20 cellular contexts compared by ENCODE assay signal in the genomic region with DNA sequence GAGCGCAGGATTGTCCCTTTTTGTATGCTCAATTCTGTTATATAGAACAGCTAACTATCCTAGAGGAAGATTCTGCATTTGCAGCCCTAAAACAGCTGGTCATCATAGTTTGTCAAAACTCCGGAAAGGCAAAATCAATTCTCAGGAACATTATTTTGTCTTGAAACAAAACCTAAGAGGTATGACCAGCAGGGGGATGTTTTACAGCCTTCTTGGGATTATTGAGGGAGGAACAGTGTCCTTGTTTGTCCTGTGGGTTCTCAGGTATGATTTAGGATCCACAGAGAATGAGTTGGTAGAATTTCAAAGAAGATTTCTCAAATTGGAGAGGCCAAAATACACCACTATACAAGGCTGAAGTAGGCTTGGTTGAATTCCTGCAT.
A peak's percentile ranks its signal among the peaks of the same experiment; 100 is the strongest.
DNase-seq lines count a peak whose midpoint lies in the region; ATAC-seq, FAIRE-seq and TF ChIP-seq lines count a peak whose summit lies in the region.
"Had no signal": no experiment of that assay in that cellular context is flagged by ENCODE, and none has a peak within 500 bp of the region (broad histone marks: within the 10 kb centered on the region; RNA-seq: fewer than 3 reads in every experiment).

No MANE protein-coding gene starts in this region.

- POLR2A ChIA-PET in OCI-LY7 (lab: Charles Lee) (interaction anchor here (0.6 to 1.4 kb wide), 2 partner anchors 14 to 28 kb away, joined by 4 to 5 read pairs; no protein-coding TSS in a partner anchor), H1 (lab: Charles Lee; ENCODE audit: partially characterized antibody) (no interaction called here)

- no peak overlapping the region for H3K23ac ChIP-seq in H1 (ENCODE audit: insufficient read length)

- H3K79me1 ChIP-seq in H1 (ENCODE audit: low read depth, low read length): no peaks in the 10 kb centered on the region; the same call in 1 of the 2 replicates

- no peaks in the 10 kb centered on the region for H3K4me1 ChIP-seq in BE2C
- H3K4me1 ChIP-seq in OCI-LY7 (ENCODE audit: insufficient read depth, low read length, poor library complexity, severe bottlenecking): no peaks in the 10 kb centered on the region
- peaks cover 0 to 8% (median 2%) of the 10 kb centered on the region in 4 experiments; a peak in 1 of 7 replicates for H3K4me1 ChIP-seq in H1 (replicated peaks in 1 of 4; ENCODE audit: control insufficient read depth in 3 of 4, insufficient read depth in 4 of 4, low read length in 3 of 4)
- peaks cover 20% of the 10 kb centered on the region for H3K4me1 ChIP-seq in neural progenitor cell
- H3K4me1 ChIP-seq in vagina: peaks cover 35% of the 10 kb centered on the region
- H3K4me1 ChIP-seq: testis had no signal

- H3K4ac ChIP-seq in H1 (replicated peaks; ENCODE audit: insufficient read length, low read depth, low read length): no peak overlapping the region

- CTCF ChIA-PET in OCI-LY7 (lab: Charles Lee; ENCODE audit: unreplicated experiment) (no interaction called here), H1 (lab: Charles Lee; ENCODE audit: partially characterized antibody) (interaction anchor here (0.6 to 2.2 kb wide), 17 partner anchors 9 to 212 kb away, joined by 3 to 9 read pairs (median 3); no protein-coding TSS in a partner anchor)

- H3K79me2 ChIP-seq in OCI-LY7 (ENCODE audit: insufficient read depth, low read depth, low read length) (no peaks in the 10 kb centered on the region), H1 (ENCODE audit: control insufficient read depth in 1 of 2, insufficient read depth in 2 of 2, low read length in 2 of 2) (peaks cover 0 to 34% of the 10 kb centered on the region in 2 experiments; a peak in 2 of 4 replicates), neural progenitor cell (ENCODE audit: low read depth) (peaks cover 96% of the 10 kb centered on the region)

- no peak overlapping the region for H4K91ac ChIP-seq in H1 (replicated peaks; ENCODE audit: insufficient read length, low read length)

- peak; percentile 60 for FAIRE-seq in H1 (lab: Jason Lieb, UNC)
- FAIRE-seq: colon, endothelial cell of umbilical vein, frontal cortex had no signal

- H3K27me3 Mint-ChIP-seq in neural progenitor cell (ENCODE audit: insufficient read depth, low read depth): peaks cover 7% of the 10 kb centered on the region

- H2BK15ac ChIP-seq in H1 (ENCODE audit: low read length): no peak overlapping the region

- ATAC-seq in HG03469 (IDR thresholded peaks at IDR 0.05; ENCODE audit: unreplicated experiment): no peak
- ATAC-seq: CD8-positive, alpha-beta T cell; Right ventricle myocardium inferior; stimulated activated effector memory CD8-positive, alpha-beta T cell treated with anti-CD3 and anti-CD28 coated beads, Interleukin-12 subunit alpha, Interleukin-12 subunit beta, amount 100 ng/mL, for 72 hours had no signal

- no peak overlapping the region for H3K9ac ChIP-seq in H1 (replicated peaks in 1 of 4; ENCODE audit: extremely low read depth in 1 of 4, low read depth in 3 of 4, low read length in 3 of 4)
- no peak overlapping the region for H3K9ac ChIP-seq in neural progenitor cell

- no peak overlapping the region for H2BK12ac ChIP-seq in H1 (ENCODE audit: low read depth, low read length)

- no peak overlapping the region for H2BK120ac ChIP-seq in H1 (replicated peaks; ENCODE audit: low read depth, low read length)

- H4K5ac ChIP-seq in H1 (ENCODE audit: insufficient read length, low read depth, low read length): no peak overlapping the region

- H2BK5ac ChIP-seq in H1 (ENCODE audit: low read depth, low read length): no peak overlapping the region

- H3K4me2 ChIP-seq in OCI-LY7 (ENCODE audit: low read length) (no peak overlapping the region), H1 (ENCODE audit: insufficient read depth in 1 of 2, low read depth in 2 of 2, low read length in 2 of 2) (no peak overlapping the region), neural progenitor cell (no peak overlapping the region)

- H3K27ac ChIP-seq in OCI-LY7 (ENCODE audit: low read depth, low read length, poor library complexity, severe bottlenecking): no peak overlapping the region
- no peak overlapping the region for H3K27ac ChIP-seq in H1 (ENCODE audit: low read depth, low read length)
- H3K27ac ChIP-seq in neural progenitor cell: no peak overlapping the region
- no peak overlapping the region for H3K27ac ChIP-seq in vagina
- H3K27ac ChIP-seq: testis had no signal

- peaks cover 40% of the 10 kb centered on the region for H3K36me3 Mint-ChIP-seq in neural progenitor cell

- TF ChIP-seq POLR2A in H1 (IDR thresholded peaks at IDR 0.05; ENCODE audit: control extremely low read depth in 1 of 2, low read depth in 2 of 2, low read length in 2 of 2): no peak
- no peak for TF ChIP-seq POLR2A in vagina (IDR thresholded peaks at IDR 0.05)

- no peak overlapping the region for H3K4me3 Mint-ChIP-seq in neural progenitor cell
- H3K4me3 Mint-ChIP-seq: CD8-positive, alpha-beta T cell; stimulated activated effector memory CD8-positive, alpha-beta T cell treated with anti-CD3 and anti-CD28 coated beads, Interleukin-12 subunit alpha, Interleukin-12 subunit beta, amount 100 ng/mL, for 72 hours had no signal

- intact Hi-C loops in OCI-LY7 (cut with micrococcal nuclease; ENCODE audit: unreplicated experiment) (no loop called here), vagina (cut with DNase I) (no loop called here)

- H4K20me1 ChIP-seq in OCI-LY7 (ENCODE audit: insufficient read depth, low read length): no peaks in the 10 kb centered on the region
- H4K20me1 ChIP-seq in H1 (replicated peaks in 1 of 2; ENCODE audit: control insufficient read depth in 1 of 2, insufficient read depth in 2 of 2, low read length in 2 of 2): peaks cover 0 to 2% of the 10 kb centered on the region in 2 experiments
- H4K20me1 ChIP-seq in neural progenitor cell (ENCODE audit: low read depth): peaks cover 44% of the 10 kb centered on the region

- no peak for TF ChIP-seq EP300 in H1 (IDR thresholded peaks at IDR 0.05; ENCODE audit: borderline replicate concordance in 1 of 2, low read depth in 2 of 2, low read length in 2 of 2)

- H3K27me3 ChIP-seq in BE2C (no peaks in the 10 kb centered on the region), H1 (replicated peaks in 1 of 4; ENCODE audit: control insufficient read depth in 3 of 4, extremely low read depth in 1 of 4, insufficient read depth in 3 of 4, low read length in 3 of 4) (no peaks in the 10 kb centered on the region), neural progenitor cell (no peaks in the 10 kb centered on the region), vagina (no peaks in the 10 kb centered on the region)
- H3K27me3 ChIP-seq: testis had no signal

- no peaks in the 10 kb centered on the region for H3K9me2 ChIP-seq in OCI-LY7 (ENCODE audit: insufficient read depth, low read length)

- H3K36me3 ChIP-seq in BE2C: no peaks in the 10 kb centered on the region
- H3K36me3 ChIP-seq in OCI-LY7 (ENCODE audit: insufficient read depth, low read length): no peaks in the 10 kb centered on the region
- no peaks in the 10 kb centered on the region; a peak in 1 of 8 replicates for H3K36me3 ChIP-seq in H1 (ENCODE audit: control insufficient read depth in 2 of 4, insufficient read depth in 4 of 4, low read length in 3 of 4)
- peaks cover 3% of the 10 kb centered on the region for H3K36me3 ChIP-seq in neural progenitor cell
- H3K36me3 ChIP-seq in vagina: no peaks in the 10 kb centered on the region

- H3K4me3 ChIP-seq in BE2C (ENCODE audit: low read depth, low read length) (no peak overlapping the region), OCI-LY7 (ENCODE audit: low read depth, low read length, poor library complexity, severe bottlenecking) (no peak overlapping the region), H1 (ENCODE audit: extremely low read depth in 1 of 4, insufficient read depth in 2 of 4, low read depth in 3 of 4, low read length in 4 of 4) (no peak overlapping the region), neural progenitor cell (no peak overlapping the region), vagina (no peak overlapping the region)
- H3K4me3 ChIP-seq: testis had no signal

- WGBS in H1 (ENCODE audit: extremely low coverage in 1 of 2, insufficient coverage in 1 of 2, insufficient read length in 1 of 2, insufficient replicate concordance in 2 of 2, low coverage in 1 of 2, low lambda C conversion rate in 2 of 2, missing lambda C conversion rate in 1 of 2), 2 experiments: 82% methylated on average over 2 of the region's 2 CpGs; no CpG with 5 or more reads in 1 of the 2 experiments

- no peaks in the 10 kb centered on the region for H3K23me2 ChIP-seq in H1 (ENCODE audit: low read depth, low read length)

- peaks cover 27% of the 10 kb centered on the region for H3K9me3 Mint-ChIP-seq in neural progenitor cell
- H3K9me3 Mint-ChIP-seq: CD8-positive, alpha-beta T cell; stimulated activated effector memory CD8-positive, alpha-beta T cell treated with anti-CD3 and anti-CD28 coated beads, Interleukin-12 subunit alpha, Interleukin-12 subunit beta, amount 100 ng/mL, for 72 hours had no signal

- no peak overlapping the region for H3K18ac ChIP-seq in H1 (ENCODE audit: extremely low read depth, low read length)

- H3K56ac ChIP-seq in H1 (replicated peaks; ENCODE audit: insufficient read length, low read depth, low read length): no peak overlapping the region

- BruUV-seq in OCI-LY7 (replicated peaks; lab: Mats Ljungman, UMichigan): no TSS peak

- no peaks in the 10 kb centered on the region; the same call in 1 of the 2 replicates for H3K9me3 ChIP-seq in BE2C
- no peaks in the 10 kb centered on the region for H3K9me3 ChIP-seq in OCI-LY7 (ENCODE audit: low read length)
- H3K9me3 ChIP-seq in H1 (ENCODE audit: insufficient read depth in 2 of 2, low read depth in 1 of 2, low read length in 1 of 2): peaks cover 4 to 13% of the 10 kb centered on the region in 2 experiments; a peak in 3 of 4 replicates
- no peaks in the 10 kb centered on the region for H3K9me3 ChIP-seq in neural progenitor cell (ENCODE audit: low read depth)
- H3K9me3 ChIP-seq in vagina: no peaks in the 10 kb centered on the region
- H3K9me3 ChIP-seq: testis had no signal

- no peak for TF ChIP-seq RAD21 in H1 (IDR thresholded peaks at IDR 0.05 in 1 of 2, conservative IDR thresholded peaks at IDR 0.05 in 1 of 2; ENCODE audit: low read depth in 2 of 2, low read length in 2 of 2)

- H3K14ac ChIP-seq in H1 (ENCODE audit: insufficient read length): no peak overlapping the region

- H3F3A ChIP-seq in neural progenitor cell (ENCODE audit: low read depth): no peaks in the 10 kb centered on the region

- no peak overlapping the region for H3K27ac Mint-ChIP-seq in neural progenitor cell
- H3K27ac Mint-ChIP-seq: CD8-positive, alpha-beta T cell; stimulated activated effector memory CD8-positive, alpha-beta T cell treated with anti-CD3 and anti-CD28 coated beads, Interleukin-12 subunit alpha, Interleukin-12 subunit beta, amount 100 ng/mL, for 72 hours had no signal

- no peak overlapping the region for H2BK20ac ChIP-seq in H1 (ENCODE audit: low read length)

- DNase-seq in BE2C: no peak
- no peak for DNase-seq in OCI-LY7 (ENCODE audit: low spot score)
- no peak for DNase-seq in H1 (ENCODE audit: low read depth in 1 of 2, low spot score in 2 of 2)
- DNase-seq in neural progenitor cell (ENCODE audit: low spot score): no peak
- DNase-seq in activated CD4-positive, alpha-beta T cell treated with anti-CD3 and anti-CD28 coated beads for 4 hours: no peak
- no peak for DNase-seq in GM03348 (ENCODE audit: low spot score)
- DNase-seq in vagina (ENCODE audit: extremely low spot score in 2 of 2): no peak
- DNase-seq: activated CD4-positive, alpha-beta T cell treated with anti-CD3 and anti-CD28 coated beads, Interleukin-2, amount 50 U/mL, for 4 hours; activated naive CD4-positive, alpha-beta T cell treated with Interleukin-2 at 50 U/mL for 16 hours; CD8-positive, alpha-beta T cell; GOT3; hypothalamus; NCI-H1417 treated with DMSO at 0.1 percent for 48 hours; testis had no signal

- H4K8ac ChIP-seq in H1 (ENCODE audit: extremely low read depth, insufficient read depth, low read length): no peak overlapping the region

- H3K4me1 Mint-ChIP-seq in neural progenitor cell: peaks cover 5% of the 10 kb centered on the region

- 0 out of 2 replicates have a peak, but pooled peaks have one; percentile 29 for TF ChIP-seq CTCF in BE2C (IDR thresholded peaks at IDR 0.05; ENCODE audit: low read depth, low read length)
- TF ChIP-seq CTCF in OCI-LY7 (conservative IDR thresholded peaks at IDR 0.05; ENCODE audit: low read length): peak; percentile 6; the same call in 1 of the 2 replicates
- TF ChIP-seq CTCF in H1 (IDR thresholded peaks at IDR 0.05; ENCODE audit: control extremely low read depth in 1 of 3, insufficient read depth in 1 of 3, low read depth in 1 of 3, low read length in 3 of 3): peak in 1 of 3 experiments; percentile 15; a peak in 1 of 4 replicates
- peak; percentile 16 for TF ChIP-seq CTCF in neural progenitor cell (IDR thresholded peaks at IDR 0.05)
- TF ChIP-seq CTCF in vagina (IDR thresholded peaks at IDR 0.05): no peak

- H2AFZ ChIP-seq in OCI-LY7 (ENCODE audit: low read length) (no peak overlapping the region), H1 (ENCODE audit: low read length) (no peak overlapping the region), neural progenitor cell (replicated peaks) (no peak overlapping the region)

- H2AK5ac ChIP-seq in H1 (ENCODE audit: low read depth, low read length): no peak overlapping the region

Comparison
In these comparisons a context has a peak if more than half of its experiments do, and no peak if none do; other contexts are left out.
1. CTCF ChIP-seq: peak in BE2C (single experiment), OCI-LY7 (single experiment) and neural progenitor cell (single experiment); none in vagina (0 of 3).